11 cellular contexts compared by ENCODE assay signal in genomic region chr5:175913835-175914672, GRCh38. TPM values are rescaled to one million over a fixed set of nuclear protein-coding genes. Genes with fewer than 3 reads are reported as not detected.
"Had no signal": no experiment of that assay in that cellular context is flagged by ENCODE, and none has a peak within 500 bp of the region (broad histone marks: within the 10 kb centered on the region; RNA-seq: fewer than 3 reads in every experiment).

No MANE protein-coding gene starts in this region.

RNA-seq across cellular contexts. Expression of gene CPLX2, which starts 42.7 kb away (rescaled TPM):
- total RNA-seq: activated CD4-positive, alpha-beta T cell treated with anti-CD3 and anti-CD28 coated beads for 36 hours; activated CD8-positive, alpha-beta T cell treated with anti-CD3 and anti-CD28 coated beads, Interleukin-2, amount 10 ng/mL, durations not matched to agents 7 days and 5 days; activated T-helper 1 cell treated with anti-CD3 and anti-CD28 coated beads, Interleukin-12 subunit alpha, Interleukin-12 subunit beta, Interleukin-2, Interleukin-4 antibody, amounts not matched to agents 30 ng/mL and 10 ng/mL and 1 ng/mL, durations not matched to agents 14 hours and 24 hours and 36 hours; aorta; LHCN-M2; MCF 10A; PC-9; Right ventricle myocardium inferior; RPMI7951; T-cell had no signal
- polyA plus RNA-seq: aorta, IgD-negative memory B cell had no signal
